In genomic region chrX:17242470-17242869, GRCh38 we compare ENCODE assay signal across 8 cellular contexts.
DNase-seq lines count a peak whose midpoint lies in the region; ATAC-seq, FAIRE-seq and TF ChIP-seq lines count a peak whose summit lies in the region.

No MANE protein-coding gene starts in this region.

- H3K27ac ChIP-seq in HEK293 (ENCODE audit: extremely low read depth, low read depth, low read length) (no peak overlapping the region), right atrium auricular region (no peak overlapping the region), small intestine (ENCODE audit: low read depth in 1 of 2, low read length in 1 of 2) (no peak overlapping the region)

- ATAC-seq in HG03571 (IDR thresholded peaks at IDR 0.05; ENCODE audit: unreplicated experiment): no peak
- no peak for ATAC-seq in GM18909 (IDR thresholded peaks at IDR 0.05; ENCODE audit: poor library complexity, unreplicated experiment)

- H3K4me1 ChIP-seq in HEK293 (ENCODE audit: control insufficient read depth, insufficient read depth, low read length) (no peaks in the 10 kb centered on the region), right atrium auricular region (no peaks in the 10 kb centered on the region), small intestine (ENCODE audit: control insufficient read depth in 2 of 2, insufficient read depth in 1 of 2, low read depth in 1 of 2, low read length in 1 of 2) (no peaks in the 10 kb centered on the region)

- H3K9me3 ChIP-seq in HEK293 (ENCODE audit: control insufficient read depth, insufficient read depth, low read depth, low read length): no peaks in the 10 kb centered on the region
- no peaks in the 10 kb centered on the region for H3K9me3 ChIP-seq in right atrium auricular region
- no peaks in the 10 kb centered on the region for H3K9me3 ChIP-seq in small intestine (ENCODE audit: control insufficient read depth, low read depth)

- TF ChIP-seq CTCF in HEK293 (tag by site-specific recombination; IDR thresholded peaks at IDR 0.05): 0 out of 2 replicates have a peak, but pooled peaks have one; percentile 10
- TF ChIP-seq CTCF in right atrium auricular region (IDR thresholded peaks at IDR 0.05): peak in 1 of 2 donors; percentile 83

- no peak overlapping the region for H3K4me3 ChIP-seq in HEK293 (ENCODE audit: low read depth, low read length)
- H3K4me3 ChIP-seq in right atrium auricular region: no peak overlapping the region
- no peak overlapping the region for H3K4me3 ChIP-seq in small intestine (ENCODE audit: low read depth in 1 of 2, low read length in 2 of 2)

- H3K36me3 ChIP-seq in HEK293 (ENCODE audit: control insufficient read depth in 2 of 2, insufficient read depth in 1 of 2, low read length in 2 of 2): no peaks in the 10 kb centered on the region
- no peaks in the 10 kb centered on the region for H3K36me3 ChIP-seq in right atrium auricular region
- no peaks in the 10 kb centered on the region for H3K36me3 ChIP-seq in small intestine (ENCODE audit: control insufficient read depth in 2 of 2, insufficient read depth in 2 of 2, low read length in 2 of 2)

- peak; percentile 22 for DNase-seq in DMS153 treated with DMSO at 0.1 percent for 48 hours (lab: John Stamatoyannopoulos, UW; ENCODE audit: unreplicated experiment)
- DNase-seq in NCI-H345 (lab: John Stamatoyannopoulos, UW): peak; percentile 70
- peak; percentile 11 for DNase-seq in activated naive CD4-positive, alpha-beta T cell treated with anti-CD3 and anti-CD28 coated beads, Interleukin-2, amount 50 U/mL, for 16 hours
- peak; percentile 59 for DNase-seq in right atrium auricular region (ENCODE audit: low spot score)
- peak; percentile 48 for DNase-seq in small intestine

- H3K27me3 ChIP-seq in right atrium auricular region (no peaks in the 10 kb centered on the region), small intestine (ENCODE audit: control insufficient read depth in 2 of 2, insufficient read depth in 2 of 2, low read length in 2 of 2) (peaks cover 0 to 2% of the 10 kb centered on the region in 2 donors)

- WGBS in small intestine, 3 donors: 12 to 20% (median 13%) methylated on average over 5 of the region's 5 CpGs

- peak; percentile 39 for FAIRE-seq in small intestine (lab: Jason Lieb, UNC)

- CTCF ChIA-PET in HEK293 (lab: Yijun Ruan, JAX): interaction anchor here (0.6 to 4.5 kb wide), 42 partner anchors 10 to 1855 kb away, joined by 3 to 44 read pairs (median 4); no protein-coding TSS in a partner anchor

- POLR2A ChIA-PET in HEK293 (lab: Yijun Ruan, JAX): no interaction called here

TF ChIP-seq in HEK293, 187 proteins besides CTCF, POLR2A, EP300 and RAD21:
- peak; percentile 86 for TF ChIP-seq SP7 (tag by site-specific recombination; IDR thresholded peaks at IDR 0.05)
- TF ChIP-seq TSHZ1 (tag by site-specific recombination; IDR thresholded peaks at IDR 0.05; ENCODE audit: borderline replicate concordance): no peak
- peak; percentile 62 for TF ChIP-seq ZNF654 (tag by site-specific recombination; IDR thresholded peaks at IDR 0.05; ENCODE audit: low read depth)
TF ChIP-seq in HEK293: peak in this region for 2.

Comparison
In these comparisons a context has a peak if more than half of its experiments do, and no peak if none do; other contexts are left out.
1. DNase-seq: peak in every context shown above with its lines; median percentile 70 in NCI-H345; 59 in right atrium auricular region; 48 in small intestine; 22 in DMS153 treated with DMSO at 0.1 percent for 48 hours; 11 in activated naive CD4-positive, alpha-beta T cell treated with anti-CD3 and anti-CD28 coated beads, Interleukin-2, amount 50 U/mL, for 16 hours.